In genomic region chr3:40999682-41000081, GRCh38 we compare ENCODE assay signal across 28 cellular contexts.
"Had no signal": no experiment of that assay in that cellular context is flagged by ENCODE, and none has a peak within 500 bp of the region (broad histone marks: within the 10 kb centered on the region; RNA-seq: fewer than 3 reads in every experiment).

No MANE protein-coding gene starts in this region.

- H3K4me2 ChIP-seq: PC-9 had no signal

- H3K27me3 ChIP-seq: body of pancreas, MG63, SJCRH30 had no signal

- H3K27me3 Mint-ChIP-seq: activated naive CD4-positive, alpha-beta T cell treated with anti-CD3 and anti-CD28 coated beads, Interleukin-2, amount 50 U/mL, for 24 hours had no signal

- ATAC-seq: activated CD8-positive, alpha-beta T cell treated with anti-CD3 and anti-CD28 coated beads for 36 hours; activated T-cell treated with anti-CD3 and anti-CD28 coated beads, Interleukin-2, amount 50 U/mL, for 72 hours; activated T-helper 17 cell treated with anti-CD3 and anti-CD28 coated beads, Interleukin-2, amount 50 U/mL, for 72 hours had no signal

- H3K4me3 Mint-ChIP-seq: activated CD4-positive, alpha-beta T cell treated with anti-CD3 and anti-CD28 coated beads, Interleukin-2, amount 10 ng/mL, durations not matched to agents 24 days and 14 days; activated CD8-positive, alpha-beta T cell treated with anti-CD3 and anti-CD28 coated beads for 36 hours; activated naive CD4-positive, alpha-beta T cell treated with anti-CD3 and anti-CD28 coated beads, Interleukin-2, amount 50 U/mL, for 24 hours; activated T-cell treated with anti-CD3 and anti-CD28 coated beads, Interleukin-2, amount 50 U/mL, for 72 hours; activated T-helper 17 cell treated with anti-CD3 and anti-CD28 coated beads, Interleukin-2, amount 50 U/mL, for 72 hours had no signal

- H3K36me3 ChIP-seq: MG63, SJCRH30, WERI-Rb-1 had no signal

- H3K27ac Mint-ChIP-seq: activated CD4-positive, alpha-beta T cell treated with anti-CD3 and anti-CD28 coated beads, Interleukin-2, amount 10 ng/mL, durations not matched to agents 24 days and 14 days; activated CD8-positive, alpha-beta T cell treated with anti-CD3 and anti-CD28 coated beads for 36 hours; activated naive CD4-positive, alpha-beta T cell treated with anti-CD3 and anti-CD28 coated beads, Interleukin-2, amount 50 U/mL, for 24 hours; activated T-cell treated with anti-CD3 and anti-CD28 coated beads, Interleukin-2, amount 50 U/mL, for 72 hours; activated T-helper 17 cell treated with anti-CD3 and anti-CD28 coated beads, Interleukin-2, amount 50 U/mL, for 72 hours had no signal

- H3K4me1 ChIP-seq: body of pancreas had no signal

- H3K9me3 ChIP-seq: body of pancreas, MG63, SJCRH30 had no signal

- DNase-seq: activated CD4-positive, alpha-beta T cell treated with anti-CD3 and anti-CD28 coated beads, Interleukin-2, amount 10 ng/mL, durations not matched to agents 24 days and 14 days; activated CD4-positive, alpha-beta T cell treated with anti-CD3 and anti-CD28 coated beads, Interleukin-2, amount 50 U/mL, for 4 hours; activated CD8-positive, alpha-beta T cell treated with anti-CD3 and anti-CD28 coated beads for 36 hours; activated gamma-delta T cell; activated naive CD4-positive, alpha-beta T cell treated with Interleukin-2 at 50 U/mL for 16 hours; activated T-cell treated with anti-CD3 and anti-CD28 coated beads, Interleukin-2, amount 50 U/mL, for 1 hour; activated T-cell treated with anti-CD3 and anti-CD28 coated beads, Interleukin-2, amount 50 U/mL, for 72 hours; anterior cingulate cortex; body of pancreas; central memory CD4-positive, alpha-beta T cell; Kasumi-1; KG1; NCI-H1048; NCI-H1105 treated with DMSO at 0.1 percent for 48 hours; NCI-H1436; NCI-H1694; NCI-H1930; NCI-H2081 treated with DMSO at 0.1 percent for 48 hours; PC-9; SHP77; T1000; WERI-Rb-1 had no signal

- H3K4me1 Mint-ChIP-seq: activated CD4-positive, alpha-beta T cell treated with anti-CD3 and anti-CD28 coated beads, Interleukin-2, amount 10 ng/mL, durations not matched to agents 24 days and 14 days had no signal

- H3K4me3 ChIP-seq: body of pancreas, MG63, PC-9, SJCRH30, SK-N-MC had no signal

- H2AFZ ChIP-seq: PC-9 had no signal

- H3K36me3 Mint-ChIP-seq: activated naive CD4-positive, alpha-beta T cell treated with anti-CD3 and anti-CD28 coated beads, Interleukin-2, amount 50 U/mL, for 24 hours had no signal

- H3K27ac ChIP-seq: body of pancreas, PC-9, RWPE1, SJCRH30, SK-N-MC, WERI-Rb-1 had no signal

- H3K9me3 Mint-ChIP-seq: activated CD4-positive, alpha-beta T cell treated with anti-CD3 and anti-CD28 coated beads, Interleukin-2, amount 10 ng/mL, durations not matched to agents 24 days and 14 days; activated CD8-positive, alpha-beta T cell treated with anti-CD3 and anti-CD28 coated beads for 36 hours; activated naive CD4-positive, alpha-beta T cell treated with anti-CD3 and anti-CD28 coated beads, Interleukin-2, amount 50 U/mL, for 24 hours; activated T-cell treated with anti-CD3 and anti-CD28 coated beads, Interleukin-2, amount 50 U/mL, for 72 hours; activated T-helper 17 cell treated with anti-CD3 and anti-CD28 coated beads, Interleukin-2, amount 50 U/mL, for 72 hours had no signal
